35 cellular contexts compared by ENCODE assay signal in the genomic region with DNA sequence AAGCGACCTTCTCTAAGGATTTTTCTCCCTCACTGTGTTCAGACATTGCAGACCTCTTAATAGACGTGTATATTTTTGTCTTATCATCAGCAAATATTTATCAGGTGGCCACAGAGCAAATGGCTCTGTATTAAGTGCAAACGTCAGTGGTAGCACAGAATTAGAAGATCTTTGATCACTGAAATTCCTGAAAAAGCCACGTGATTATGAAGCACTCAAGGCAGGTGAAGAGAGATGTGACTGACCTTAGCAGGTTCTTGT.
DNase-seq lines count a peak whose midpoint lies in the region; ATAC-seq and TF ChIP-seq lines count a peak whose summit lies in the region.
"Had no signal": no experiment of that assay in that cellular context is flagged by ENCODE, and none has a peak within 500 bp of the region (broad histone marks: within the 10 kb centered on the region; RNA-seq: fewer than 3 reads in every experiment).

No MANE protein-coding gene starts in this region.

- no peak for DNase-seq in Right ventricle myocardium superior
- DNase-seq in Right ventricle myocardium inferior (ENCODE audit: missing footprints) = no peak
- no peak for DNase-seq in cardiac muscle cell (ENCODE audit: low read depth in 1 of 2, low spot score in 1 of 2)
- DNase-seq in right atrium auricular region (ENCODE audit: low spot score) = no peak
- DNase-seq in left ventricle myocardium inferior = no peak
- DNase-seq in cardiac septum (ENCODE audit: low spot score) = no peak
- DNase-seq in T-helper 17 cell = no peak
- no peak for DNase-seq in Kasumi-1 (lab: John Stamatoyannopoulos, UW)
- DNase-seq: 8988T; ACHN; AML-193; BE2C; C1 segment of cervical spinal cord; Caco-2; Calu3; CD4-positive, alpha-beta memory T cell; CD4-positive, alpha-beta T cell; CD4-positive, CD25-positive, alpha-beta regulatory T cell; CD8-positive, alpha-beta memory T cell; CD8-positive, alpha-beta T cell; COR-L47; DMS 273 treated with DMSO at 0.1 percent for 48 hours; DMS153; DMS53; DMS79; DMS79 treated with DMSO at 0.1 percent for 48 hours; DND-41; EL had no signal

- peak overlapping the region; percentile 36 for H3K4me3 Mint-ChIP-seq in T-helper 17 cell
- H3K4me3 Mint-ChIP-seq: B cell; CD4-positive, alpha-beta memory T cell; CD4-positive, alpha-beta T cell; CD4-positive, CD25-positive, alpha-beta regulatory T cell; CD8-positive, alpha-beta T cell had no signal

- H3K36me3 ChIP-seq in cardiac muscle cell (peaks cover 4% of the 10 kb centered on the region), right atrium auricular region (no peaks in the 10 kb centered on the region), left ventricle myocardium inferior (no peaks in the 10 kb centered on the region)
- H3K36me3 ChIP-seq: BE2C; BLaER1; BLaER1 treated with 17β-estradiol and CSF1 and Interleukin-3, amounts not matched to agents 10 nM and 100 nM had no signal

- H3K4me1 ChIP-seq in cardiac muscle cell (ENCODE audit: low read depth) (peaks cover 20% of the 10 kb centered on the region), right atrium auricular region (peaks cover 0 to 8% of the 10 kb centered on the region in 2 donors), left ventricle myocardium inferior (peaks cover 26% of the 10 kb centered on the region)
- H3K4me1 ChIP-seq: A549, BLaER1, Caco-2 had no signal

- H3K27ac ChIP-seq in cardiac muscle cell (peak overlapping the region; percentile 9), right atrium auricular region (no peak overlapping the region), left ventricle myocardium inferior (replicated peaks) (peak overlapping the region; percentile 39)
- H3K27ac ChIP-seq: 22Rv1; A549; BLaER1; BLaER1 treated with 17β-estradiol and CSF1 and Interleukin-3, amounts not matched to agents 10 nM and 100 nM; C4-2B had no signal

- H3K27me3 ChIP-seq in cardiac muscle cell = no peaks in the 10 kb centered on the region
- H3K27me3 ChIP-seq in right atrium auricular region = no peaks in the 10 kb centered on the region
- H3K27me3 ChIP-seq in left ventricle myocardium inferior (ENCODE audit: low read depth) = no peaks in the 10 kb centered on the region
- H3K27me3 ChIP-seq: BE2C; BLaER1; BLaER1 treated with 17β-estradiol and CSF1 and Interleukin-3, amounts not matched to agents 10 nM and 100 nM had no signal

- intact Hi-C loops in Right ventricle myocardium superior (cut with DNase I) = no loop called here
- intact Hi-C loops in Right ventricle myocardium inferior (cut with DNase I) = loop anchor here (5.0 kb wide), 1 partner anchor 120 kb away; no protein-coding TSS in a partner anchor
- intact Hi-C loops in left ventricle myocardium inferior (cut with micrococcal nuclease) = loop anchor here (5.0 kb wide), 1 partner anchor 270 kb away; the partner anchor contains the start of gene RNF150
- intact Hi-C loops in cardiac septum (cut with DNase I) = loop anchor here (2.0 kb wide), 1 partner anchor 271 kb away; the partner anchor contains the start of gene RNF150

- H3K36me3 Mint-ChIP-seq in T-helper 17 cell (ENCODE audit: low read depth) = no peaks in the 10 kb centered on the region
- H3K36me3 Mint-ChIP-seq: CD14-positive monocyte; CD4-positive, alpha-beta memory T cell; CD4-positive, CD25-positive, alpha-beta regulatory T cell; CD8-positive, alpha-beta memory T cell; CD8-positive, alpha-beta T cell had no signal

- ATAC-seq in Right ventricle myocardium superior (ENCODE audit: poor library complexity) (peak; percentile 40), Right ventricle myocardium inferior (no peak), T-helper 17 cell (no peak)
- ATAC-seq: CD8-positive, alpha-beta T cell had no signal

- no peak overlapping the region for H3K27ac Mint-ChIP-seq in T-helper 17 cell
- H3K27ac Mint-ChIP-seq: B cell; CD4-positive, alpha-beta memory T cell; CD4-positive, alpha-beta T cell; CD4-positive, CD25-positive, alpha-beta regulatory T cell; CD8-positive, alpha-beta memory T cell; CD8-positive, alpha-beta T cell had no signal

- H3K9me3 ChIP-seq in cardiac muscle cell (ENCODE audit: low read depth) (no peaks in the 10 kb centered on the region), right atrium auricular region (no peaks in the 10 kb centered on the region), left ventricle myocardium inferior (replicated peaks) (no peaks in the 10 kb centered on the region), T-helper 17 cell (ENCODE audit: control insufficient read depth, low read length, poor library complexity, severe bottlenecking) (no peaks in the 10 kb centered on the region)
- H3K9me3 ChIP-seq: A549; BE2C; BLaER1; BLaER1 treated with 17β-estradiol and CSF1 and Interleukin-3, amounts not matched to agents 10 nM and 100 nM; Caco-2 had no signal

- no peak overlapping the region for H3K4me3 ChIP-seq in cardiac muscle cell
- H3K4me3 ChIP-seq in right atrium auricular region = no peak overlapping the region
- no peak overlapping the region for H3K4me3 ChIP-seq in left ventricle myocardium inferior
- H3K4me3 ChIP-seq: A549; BLaER1; BLaER1 treated with 17β-estradiol and CSF1 and Interleukin-3, amounts not matched to agents 10 nM and 100 nM had no signal

- H3K4me1 Mint-ChIP-seq in T-helper 17 cell = peaks cover 11% of the 10 kb centered on the region

- no peak for TF ChIP-seq CTCF in cardiac muscle cell (IDR thresholded peaks at IDR 0.05; ENCODE audit: low read depth, low read length)
- TF ChIP-seq CTCF in right atrium auricular region (IDR thresholded peaks at IDR 0.05) = no peak
- TF ChIP-seq CTCF in left ventricle myocardium inferior (IDR thresholded peaks at IDR 0.05; ENCODE audit: borderline replicate concordance) = no peak

- H3K27me3 Mint-ChIP-seq in T-helper 17 cell = peaks cover 51% of the 10 kb centered on the region

Comparison
In these comparisons a context has a peak if more than half of its experiments do, and no peak if none do; other contexts are left out.
1. H3K27ac ChIP-seq: peak in cardiac muscle cell (single experiment) and left ventricle myocardium inferior (single experiment); none in right atrium auricular region (0 of 2).